1 cellular context compared by ENCODE assay signal in the genomic region with DNA sequence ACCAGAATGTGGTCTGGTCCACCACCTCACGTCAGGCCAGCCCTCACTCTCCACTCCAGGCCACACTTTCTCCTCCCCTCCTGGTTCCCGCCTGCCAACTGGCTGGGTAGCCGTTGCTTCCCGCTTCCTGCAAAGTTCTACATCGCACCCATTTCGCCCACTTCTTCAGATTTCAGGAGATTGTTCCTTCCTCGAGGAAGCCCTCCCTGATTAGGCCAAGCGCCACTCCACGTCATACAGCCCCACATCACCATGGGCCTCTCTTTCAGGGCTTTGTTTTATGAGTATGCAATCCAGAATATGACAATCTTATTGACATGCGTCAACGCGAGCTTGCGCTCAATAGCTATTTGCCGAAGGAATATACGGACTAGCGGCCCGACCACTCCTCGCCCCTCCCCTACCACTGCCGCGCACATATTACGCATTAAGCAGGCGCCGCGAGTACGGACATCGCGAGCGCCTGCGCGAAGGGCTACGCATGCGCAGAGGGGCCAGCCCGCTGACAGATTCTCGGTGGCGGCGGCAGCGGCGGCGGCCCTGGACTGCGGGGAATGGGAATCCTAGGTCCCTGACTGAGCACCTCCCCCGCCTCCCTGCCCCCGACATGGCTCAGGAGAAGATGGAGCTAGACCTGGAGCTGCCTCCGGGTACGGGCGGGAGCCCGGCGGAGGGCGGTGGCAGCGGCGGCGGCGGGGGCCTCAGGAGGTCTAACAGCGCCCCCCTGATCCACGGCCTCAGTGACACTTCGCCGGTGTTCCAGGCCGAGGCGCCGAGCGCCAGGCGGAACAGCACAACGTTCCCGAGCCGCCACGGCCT.
TF ChIP-seq lines count a peak whose summit lies in the region.

No MANE protein-coding gene starts in this region.

TF ChIP-seq in K562, 482 proteins besides CTCF, POLR2A, EP300 and RAD21 (continued from another document and continues in another):
- TF ChIP-seq, protein P1, sequence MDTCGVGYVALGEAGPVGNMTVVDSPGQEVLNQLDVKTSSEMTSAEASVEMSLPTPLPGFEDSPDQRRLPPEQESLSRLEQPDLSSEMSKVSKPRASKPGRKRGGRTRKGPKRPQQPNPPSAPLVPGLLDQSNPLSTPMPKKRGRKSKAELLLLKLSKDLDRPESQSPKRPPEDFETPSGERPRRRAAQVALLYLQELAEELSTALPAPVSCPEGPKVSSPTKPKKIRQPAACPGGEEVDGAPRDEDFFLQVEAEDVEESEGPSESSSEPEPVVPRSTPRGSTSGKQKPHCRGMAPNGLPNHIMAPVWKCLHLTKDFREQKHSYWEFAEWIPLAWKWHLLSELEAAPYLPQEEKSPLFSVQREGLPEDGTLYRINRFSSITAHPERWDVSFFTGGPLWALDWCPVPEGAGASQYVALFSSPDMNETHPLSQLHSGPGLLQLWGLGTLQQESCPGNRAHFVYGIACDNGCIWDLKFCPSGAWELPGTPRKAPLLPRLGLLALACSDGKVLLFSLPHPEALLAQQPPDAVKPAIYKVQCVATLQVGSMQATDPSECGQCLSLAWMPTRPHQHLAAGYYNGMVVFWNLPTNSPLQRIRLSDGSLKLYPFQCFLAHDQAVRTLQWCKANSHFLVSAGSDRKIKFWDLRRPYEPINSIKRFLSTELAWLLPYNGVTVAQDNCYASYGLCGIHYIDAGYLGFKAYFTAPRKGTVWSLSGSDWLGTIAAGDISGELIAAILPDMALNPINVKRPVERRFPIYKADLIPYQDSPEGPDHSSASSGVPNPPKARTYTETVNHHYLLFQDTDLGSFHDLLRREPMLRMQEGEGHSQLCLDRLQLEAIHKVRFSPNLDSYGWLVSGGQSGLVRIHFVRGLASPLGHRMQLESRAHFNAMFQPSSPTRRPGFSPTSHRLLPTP (IDR thresholded peaks at IDR 0.05; ENCODE audit: borderline replicate concordance, extremely low read depth, insufficient read length): no peak
- TF ChIP-seq MED1 (CRISPR knock-in tag; IDR thresholded peaks at IDR 0.05; ENCODE audit: borderline replicate concordance) (no peak), EGR1 (conservative IDR thresholded peaks at IDR 0.05) (peak; percentile 41), MAZ (CRISPR knock-in tag; conservative IDR thresholded peaks at IDR 0.05 in 1 of 2, IDR thresholded peaks at IDR 0.05 in 1 of 2) (peak; percentile 98 to 99), ZC3H11A (IDR thresholded peaks at IDR 0.05; ENCODE audit: low read depth, low read length) (no peak), ZNF24 (IDR thresholded peaks at IDR 0.05) (no peak), GTF2A2 (tag; IDR thresholded peaks at IDR 0.05) (no peak), PKNOX1 (IDR thresholded peaks at IDR 0.05) (peak; percentile 79), SMARCA5 (IDR thresholded peaks at IDR 0.05) (peak; percentile 19; the same call in 1 of the 2 replicates), CEBPB (tag; IDR thresholded peaks at IDR 0.05) (no peak), ZNF57 (CRISPR knock-in tag; IDR thresholded peaks at IDR 0.05) (no peak), HMG20B (CRISPR knock-in tag; IDR thresholded peaks at IDR 0.05) (no peak), ZNF445 (CRISPR knock-in tag; IDR thresholded peaks at IDR 0.05; ENCODE audit: low read depth) (no peak), NR2F6 (CRISPR knock-in tag; IDR thresholded peaks at IDR 0.05) (no peak), SIN3A (IDR thresholded peaks at IDR 0.05; ENCODE audit: borderline replicate concordance in 2 of 2, control insufficient read depth in 1 of 2, low read depth in 2 of 2, low read length in 2 of 2) (no peak), PML (IDR thresholded peaks at IDR 0.05; ENCODE audit: low read length) (peak; percentile 78; the same call in 1 of the 2 replicates), CTBP1 (IDR thresholded peaks at IDR 0.05; ENCODE audit: borderline replicate concordance) (peak; percentile 58; the same call in 1 of the 2 replicates), TCFL5 (CRISPR knock-in tag; conservative IDR thresholded peaks at IDR 0.05) (no peak), NRF1 (conservative IDR thresholded peaks at IDR 0.05 in 1 of 2, IDR thresholded peaks at IDR 0.05 in 1 of 2) (peak; percentile 99), BHLHE40 (IDR thresholded peaks at IDR 0.05; ENCODE audit: low read length) (no peak), MBD2 (IDR thresholded peaks at IDR 0.05; ENCODE audit: borderline replicate concordance, low read depth) (0 out of 2 replicates have a peak, but pooled peaks have one; percentile 30), SIN3B (IDR thresholded peaks at IDR 0.05; ENCODE audit: low read depth) (no peak; the same call in none of the 2 replicates), HMGN3 (IDR thresholded peaks at IDR 0.05; ENCODE audit: borderline replicate concordance, extremely low read depth, insufficient read length, low read depth, low read length) (no peak), WHSC1 (IDR thresholded peaks at IDR 0.05; ENCODE audit: low read length) (no peak), SMC3 (conservative IDR thresholded peaks at IDR 0.05; ENCODE audit: insufficient read depth, low read depth, low read length) (0 out of 2 replicates have a peak, but pooled peaks have one; percentile 23), ZNF408 (CRISPR knock-in tag; IDR thresholded peaks at IDR 0.05; ENCODE audit: low read depth) (no peak), ZNF76 (CRISPR knock-in tag; IDR thresholded peaks at IDR 0.05; ENCODE audit: borderline replicate concordance) (0 out of 2 replicates have a peak, but pooled peaks have one; percentile 46), POLR2AphosphoS2 (IDR thresholded peaks at IDR 0.05; ENCODE audit: low read length) (peak; percentile 88), E2F3 (CRISPR knock-in tag; IDR thresholded peaks at IDR 0.05) (0 out of 2 replicates have a peak, but pooled peaks have one; percentile 33), STAG1 (CRISPR knock-in tag; IDR thresholded peaks at IDR 0.05; ENCODE audit: borderline replicate concordance) (no peak), ZNF668 (CRISPR knock-in tag; IDR thresholded peaks at IDR 0.05) (no peak), MEF2D (tag; conservative IDR thresholded peaks at IDR 0.05; ENCODE audit: low read depth) (no peak)
- TF ChIP-seq, protein P2, sequence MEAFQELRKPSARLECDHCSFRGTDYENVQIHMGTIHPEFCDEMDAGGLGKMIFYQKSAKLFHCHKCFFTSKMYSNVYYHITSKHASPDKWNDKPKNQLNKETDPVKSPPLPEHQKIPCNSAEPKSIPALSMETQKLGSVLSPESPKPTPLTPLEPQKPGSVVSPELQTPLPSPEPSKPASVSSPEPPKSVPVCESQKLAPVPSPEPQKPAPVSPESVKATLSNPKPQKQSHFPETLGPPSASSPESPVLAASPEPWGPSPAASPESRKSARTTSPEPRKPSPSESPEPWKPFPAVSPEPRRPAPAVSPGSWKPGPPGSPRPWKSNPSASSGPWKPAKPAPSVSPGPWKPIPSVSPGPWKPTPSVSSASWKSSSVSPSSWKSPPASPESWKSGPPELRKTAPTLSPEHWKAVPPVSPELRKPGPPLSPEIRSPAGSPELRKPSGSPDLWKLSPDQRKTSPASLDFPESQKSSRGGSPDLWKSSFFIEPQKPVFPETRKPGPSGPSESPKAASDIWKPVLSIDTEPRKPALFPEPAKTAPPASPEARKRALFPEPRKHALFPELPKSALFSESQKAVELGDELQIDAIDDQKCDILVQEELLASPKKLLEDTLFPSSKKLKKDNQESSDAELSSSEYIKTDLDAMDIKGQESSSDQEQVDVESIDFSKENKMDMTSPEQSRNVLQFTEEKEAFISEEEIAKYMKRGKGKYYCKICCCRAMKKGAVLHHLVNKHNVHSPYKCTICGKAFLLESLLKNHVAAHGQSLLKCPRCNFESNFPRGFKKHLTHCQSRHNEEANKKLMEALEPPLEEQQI (IDR thresholded peaks at IDR 0.05): no peak
- TF ChIP-seq, protein P3, sequence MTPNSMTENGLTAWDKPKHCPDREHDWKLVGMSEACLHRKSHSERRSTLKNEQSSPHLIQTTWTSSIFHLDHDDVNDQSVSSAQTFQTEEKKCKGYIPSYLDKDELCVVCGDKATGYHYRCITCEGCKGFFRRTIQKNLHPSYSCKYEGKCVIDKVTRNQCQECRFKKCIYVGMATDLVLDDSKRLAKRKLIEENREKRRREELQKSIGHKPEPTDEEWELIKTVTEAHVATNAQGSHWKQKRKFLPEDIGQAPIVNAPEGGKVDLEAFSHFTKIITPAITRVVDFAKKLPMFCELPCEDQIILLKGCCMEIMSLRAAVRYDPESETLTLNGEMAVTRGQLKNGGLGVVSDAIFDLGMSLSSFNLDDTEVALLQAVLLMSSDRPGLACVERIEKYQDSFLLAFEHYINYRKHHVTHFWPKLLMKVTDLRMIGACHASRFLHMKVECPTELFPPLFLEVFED (CRISPR knock-in tag; conservative IDR thresholded peaks at IDR 0.05): no peak
- TF ChIP-seq, protein P4, sequence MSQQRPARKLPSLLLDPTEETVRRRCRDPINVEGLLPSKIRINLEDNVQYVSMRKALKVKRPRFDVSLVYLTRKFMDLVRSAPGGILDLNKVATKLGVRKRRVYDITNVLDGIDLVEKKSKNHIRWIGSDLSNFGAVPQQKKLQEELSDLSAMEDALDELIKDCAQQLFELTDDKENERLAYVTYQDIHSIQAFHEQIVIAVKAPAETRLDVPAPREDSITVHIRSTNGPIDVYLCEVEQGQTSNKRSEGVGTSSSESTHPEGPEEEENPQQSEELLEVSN (IDR thresholded peaks at IDR 0.05; ENCODE audit: borderline replicate concordance in 1 of 2, extremely low read depth in 1 of 2, insufficient read depth in 1 of 2, insufficient read length in 1 of 2, low read depth in 1 of 2, low read length in 1 of 2, poor library complexity in 1 of 2, severe bottlenecking in 1 of 2): peak; percentile 58 to 81
- TF ChIP-seq, protein P5, sequence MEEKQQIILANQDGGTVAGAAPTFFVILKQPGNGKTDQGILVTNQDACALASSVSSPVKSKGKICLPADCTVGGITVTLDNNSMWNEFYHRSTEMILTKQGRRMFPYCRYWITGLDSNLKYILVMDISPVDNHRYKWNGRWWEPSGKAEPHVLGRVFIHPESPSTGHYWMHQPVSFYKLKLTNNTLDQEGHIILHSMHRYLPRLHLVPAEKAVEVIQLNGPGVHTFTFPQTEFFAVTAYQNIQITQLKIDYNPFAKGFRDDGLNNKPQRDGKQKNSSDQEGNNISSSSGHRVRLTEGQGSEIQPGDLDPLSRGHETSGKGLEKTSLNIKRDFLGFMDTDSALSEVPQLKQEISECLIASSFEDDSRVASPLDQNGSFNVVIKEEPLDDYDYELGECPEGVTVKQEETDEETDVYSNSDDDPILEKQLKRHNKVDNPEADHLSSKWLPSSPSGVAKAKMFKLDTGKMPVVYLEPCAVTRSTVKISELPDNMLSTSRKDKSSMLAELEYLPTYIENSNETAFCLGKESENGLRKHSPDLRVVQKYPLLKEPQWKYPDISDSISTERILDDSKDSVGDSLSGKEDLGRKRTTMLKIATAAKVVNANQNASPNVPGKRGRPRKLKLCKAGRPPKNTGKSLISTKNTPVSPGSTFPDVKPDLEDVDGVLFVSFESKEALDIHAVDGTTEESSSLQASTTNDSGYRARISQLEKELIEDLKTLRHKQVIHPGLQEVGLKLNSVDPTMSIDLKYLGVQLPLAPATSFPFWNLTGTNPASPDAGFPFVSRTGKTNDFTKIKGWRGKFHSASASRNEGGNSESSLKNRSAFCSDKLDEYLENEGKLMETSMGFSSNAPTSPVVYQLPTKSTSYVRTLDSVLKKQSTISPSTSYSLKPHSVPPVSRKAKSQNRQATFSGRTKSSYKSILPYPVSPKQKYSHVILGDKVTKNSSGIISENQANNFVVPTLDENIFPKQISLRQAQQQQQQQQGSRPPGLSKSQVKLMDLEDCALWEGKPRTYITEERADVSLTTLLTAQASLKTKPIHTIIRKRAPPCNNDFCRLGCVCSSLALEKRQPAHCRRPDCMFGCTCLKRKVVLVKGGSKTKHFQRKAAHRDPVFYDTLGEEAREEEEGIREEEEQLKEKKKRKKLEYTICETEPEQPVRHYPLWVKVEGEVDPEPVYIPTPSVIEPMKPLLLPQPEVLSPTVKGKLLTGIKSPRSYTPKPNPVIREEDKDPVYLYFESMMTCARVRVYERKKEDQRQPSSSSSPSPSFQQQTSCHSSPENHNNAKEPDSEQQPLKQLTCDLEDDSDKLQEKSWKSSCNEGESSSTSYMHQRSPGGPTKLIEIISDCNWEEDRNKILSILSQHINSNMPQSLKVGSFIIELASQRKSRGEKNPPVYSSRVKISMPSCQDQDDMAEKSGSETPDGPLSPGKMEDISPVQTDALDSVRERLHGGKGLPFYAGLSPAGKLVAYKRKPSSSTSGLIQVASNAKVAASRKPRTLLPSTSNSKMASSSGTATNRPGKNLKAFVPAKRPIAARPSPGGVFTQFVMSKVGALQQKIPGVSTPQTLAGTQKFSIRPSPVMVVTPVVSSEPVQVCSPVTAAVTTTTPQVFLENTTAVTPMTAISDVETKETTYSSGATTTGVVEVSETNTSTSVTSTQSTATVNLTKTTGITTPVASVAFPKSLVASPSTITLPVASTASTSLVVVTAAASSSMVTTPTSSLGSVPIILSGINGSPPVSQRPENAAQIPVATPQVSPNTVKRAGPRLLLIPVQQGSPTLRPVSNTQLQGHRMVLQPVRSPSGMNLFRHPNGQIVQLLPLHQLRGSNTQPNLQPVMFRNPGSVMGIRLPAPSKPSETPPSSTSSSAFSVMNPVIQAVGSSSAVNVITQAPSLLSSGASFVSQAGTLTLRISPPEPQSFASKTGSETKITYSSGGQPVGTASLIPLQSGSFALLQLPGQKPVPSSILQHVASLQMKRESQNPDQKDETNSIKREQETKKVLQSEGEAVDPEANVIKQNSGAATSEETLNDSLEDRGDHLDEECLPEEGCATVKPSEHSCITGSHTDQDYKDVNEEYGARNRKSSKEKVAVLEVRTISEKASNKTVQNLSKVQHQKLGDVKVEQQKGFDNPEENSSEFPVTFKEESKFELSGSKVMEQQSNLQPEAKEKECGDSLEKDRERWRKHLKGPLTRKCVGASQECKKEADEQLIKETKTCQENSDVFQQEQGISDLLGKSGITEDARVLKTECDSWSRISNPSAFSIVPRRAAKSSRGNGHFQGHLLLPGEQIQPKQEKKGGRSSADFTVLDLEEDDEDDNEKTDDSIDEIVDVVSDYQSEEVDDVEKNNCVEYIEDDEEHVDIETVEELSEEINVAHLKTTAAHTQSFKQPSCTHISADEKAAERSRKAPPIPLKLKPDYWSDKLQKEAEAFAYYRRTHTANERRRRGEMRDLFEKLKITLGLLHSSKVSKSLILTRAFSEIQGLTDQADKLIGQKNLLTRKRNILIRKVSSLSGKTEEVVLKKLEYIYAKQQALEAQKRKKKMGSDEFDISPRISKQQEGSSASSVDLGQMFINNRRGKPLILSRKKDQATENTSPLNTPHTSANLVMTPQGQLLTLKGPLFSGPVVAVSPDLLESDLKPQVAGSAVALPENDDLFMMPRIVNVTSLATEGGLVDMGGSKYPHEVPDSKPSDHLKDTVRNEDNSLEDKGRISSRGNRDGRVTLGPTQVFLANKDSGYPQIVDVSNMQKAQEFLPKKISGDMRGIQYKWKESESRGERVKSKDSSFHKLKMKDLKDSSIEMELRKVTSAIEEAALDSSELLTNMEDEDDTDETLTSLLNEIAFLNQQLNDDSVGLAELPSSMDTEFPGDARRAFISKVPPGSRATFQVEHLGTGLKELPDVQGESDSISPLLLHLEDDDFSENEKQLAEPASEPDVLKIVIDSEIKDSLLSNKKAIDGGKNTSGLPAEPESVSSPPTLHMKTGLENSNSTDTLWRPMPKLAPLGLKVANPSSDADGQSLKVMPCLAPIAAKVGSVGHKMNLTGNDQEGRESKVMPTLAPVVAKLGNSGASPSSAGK (IDR thresholded peaks at IDR 0.05): peak; percentile 56
